19 cellular contexts compared by ENCODE assay signal in the genomic region with DNA sequence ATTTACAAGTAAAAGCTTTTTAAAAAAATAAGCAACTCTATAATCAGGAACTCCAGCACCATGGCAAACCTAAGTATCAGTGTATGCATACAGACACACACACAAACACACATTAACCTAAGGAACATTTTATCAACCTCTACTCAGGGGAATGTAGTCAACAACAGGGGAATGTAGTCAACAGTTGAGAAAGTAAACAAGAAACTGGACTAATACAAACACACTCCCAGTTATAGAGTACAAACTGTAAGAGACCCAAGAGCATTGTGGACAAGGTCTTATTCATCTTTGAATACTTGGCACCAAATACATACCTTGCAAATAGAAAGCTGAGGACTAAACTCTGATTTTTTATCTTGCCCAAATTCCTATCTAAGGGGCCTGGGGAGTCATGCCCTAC.
"Had no signal": no experiment of that assay in that cellular context is flagged by ENCODE, and none has a peak within 500 bp of the region (broad histone marks: within the 10 kb centered on the region; RNA-seq: fewer than 3 reads in every experiment).

No MANE protein-coding gene starts in this region.

- ATAC-seq: mucosa of descending colon; stimulated activated naive B cell treated with anti-CD40 and anti-IgM and Interleukin-4, amounts not matched to agents 10 μg/mL and 1 μg/mL and 100 μg/mL, for 72 hours; WTC11 had no signal

- H3K27me3 ChIP-seq: colonic mucosa, esophagus squamous epithelium had no signal

- H3K27me3 Mint-ChIP-seq: activated CD4-positive, alpha-beta memory T cell treated with anti-CD3 and anti-CD28 coated beads for 36 hours; activated naive CD8-positive, alpha-beta T cell; naive B cell; stimulated activated naive B cell treated with anti-CD40 and anti-IgM and Interleukin-4, amounts not matched to agents 10 μg/mL and 1 μg/mL and 100 μg/mL, for 72 hours had no signal

- H3K36me3 ChIP-seq: colonic mucosa had no signal

- H3K4me3 ChIP-seq: colonic mucosa, esophagus squamous epithelium, mucosa of descending colon, SK-N-MC had no signal

- H3K27ac Mint-ChIP-seq: activated CD4-positive, alpha-beta memory T cell treated with anti-CD3 and anti-CD28 coated beads for 36 hours; activated naive CD8-positive, alpha-beta T cell; activated T-helper 1 cell treated with anti-CD3 and anti-CD28 coated beads, Interleukin-12 subunit alpha, Interleukin-12 subunit beta, Interleukin-2, Interleukin-4 antibody, amounts not matched to agents 30 ng/mL and 10 ng/mL and 1 ng/mL, durations not matched to agents 14 hours and 24 hours and 36 hours; naive B cell; stimulated activated naive B cell treated with anti-CD40 and anti-IgM and Interleukin-4, amounts not matched to agents 10 μg/mL and 1 μg/mL and 100 μg/mL, for 72 hours; T-helper 2 cell treated with Interferon-gamma antibody and Interleukin-4, amounts not matched to agents 5 μg/mL and 100 μg/mL, for 36 hours; WTC11 had no signal

- H3K4me3 Mint-ChIP-seq: activated CD4-positive, alpha-beta memory T cell treated with anti-CD3 and anti-CD28 coated beads for 36 hours; activated naive CD8-positive, alpha-beta T cell; activated T-helper 1 cell treated with anti-CD3 and anti-CD28 coated beads, Interleukin-12 subunit alpha, Interleukin-12 subunit beta, Interleukin-2, Interleukin-4 antibody, amounts not matched to agents 30 ng/mL and 10 ng/mL and 1 ng/mL, durations not matched to agents 14 hours and 24 hours and 36 hours; naive B cell; neural crest cell; stimulated activated naive B cell treated with anti-CD40 and anti-IgM and Interleukin-4, amounts not matched to agents 10 μg/mL and 1 μg/mL and 100 μg/mL, for 72 hours; T-helper 2 cell treated with Interferon-gamma antibody and Interleukin-4, amounts not matched to agents 5 μg/mL and 100 μg/mL, for 36 hours; WTC11 had no signal

- DNase-seq: activated CD4-positive, alpha-beta memory T cell treated with anti-CD3 and anti-CD28 coated beads for 36 hours; activated CD4-positive, alpha-beta T cell treated with anti-CD3 and anti-CD28 coated beads for 4 hours; activated T-cell treated with anti-CD3 and anti-CD28 coated beads for 4 hours; amniotic stem cell; caudate nucleus; colonic mucosa; esophagus squamous epithelium; glutamatergic neuron; hypothalamus; mesenchymal stem cell; mucosa of descending colon; naive B cell; stimulated activated naive B cell treated with anti-CD40 and anti-IgM and Interleukin-4, amounts not matched to agents 10 μg/mL and 1 μg/mL and 100 μg/mL, for 72 hours had no signal

- H3K4me1 Mint-ChIP-seq: naive B cell, neural crest cell had no signal

- H3K9me3 ChIP-seq: colonic mucosa, esophagus squamous epithelium, mucosa of descending colon had no signal

- H3K4me1 ChIP-seq: colonic mucosa, esophagus squamous epithelium had no signal

- H3K27ac ChIP-seq: colonic mucosa, esophagus squamous epithelium, SK-N-MC had no signal

- H3K9me3 Mint-ChIP-seq: T-helper 2 cell treated with Interferon-gamma antibody and Interleukin-4, amounts not matched to agents 5 μg/mL and 100 μg/mL, for 36 hours; WTC11 had no signal
